ENCODE assay signal across 8 cellular contexts in genomic region chr20:36093804-36094145, GRCh38.
DNase-seq lines count a peak whose midpoint lies in the region; ATAC-seq and TF ChIP-seq lines count a peak whose summit lies in the region.

No MANE protein-coding gene starts in this region.

- H3K4me1 ChIP-seq in breast epithelium (peaks cover 0 to 17% of the 10 kb centered on the region in 2 donors), lung (ENCODE audit: control insufficient read depth in 2 of 2, insufficient read depth in 2 of 2, low read length in 2 of 2) (peaks cover 0 to 19% of the 10 kb centered on the region in 2 donors)

- H3K27ac ChIP-seq in breast epithelium (peak overlapping the region; percentile 87 to 92), lung (ENCODE audit: low read depth in 1 of 2, low read length in 1 of 2) (peak overlapping the region in 1 of 2 donors; percentile 86)

- WGBS in lung, 2 donors, result 0% methylated on average over 1 to 2 of the region's 2 CpGs

- intact Hi-C loops in breast epithelium (cut with DNase I; ENCODE audit: low total_unique reads), result no loop called here

- peaks cover 21% of the 10 kb centered on the region for H3K4me1 Mint-ChIP-seq in activated T-cell treated with anti-CD3 and anti-CD28 coated beads, Interleukin-2, amount 50 U/mL, for 24 hours (ENCODE audit: low read depth)
- peaks cover 36% of the 10 kb centered on the region for H3K4me1 Mint-ChIP-seq in type B pancreatic cell (ENCODE audit: unreplicated experiment)

- peak; percentile 3 for ATAC-seq in lung (ENCODE audit: insufficient read depth, low FRiP score)
- no peak for ATAC-seq in GM21786 (IDR thresholded peaks at IDR 0.05; ENCODE audit: unreplicated experiment)

- TF ChIP-seq CTCF in breast epithelium (IDR thresholded peaks at IDR 0.05), result no peak
- no peak for TF ChIP-seq CTCF in lung (IDR thresholded peaks at IDR 0.05; ENCODE audit: control extremely low read depth, extremely low read depth)
- no peak for TF ChIP-seq CTCF in type B pancreatic cell (conservative IDR thresholded peaks at IDR 0.05)

- peaks cover 42% of the 10 kb centered on the region for H3K27me3 Mint-ChIP-seq in activated T-cell treated with anti-CD3 and anti-CD28 coated beads, Interleukin-2, amount 50 U/mL, for 24 hours
- H3K27me3 Mint-ChIP-seq in type B pancreatic cell, result peaks cover 33% of the 10 kb centered on the region

- H3K9me3 ChIP-seq in breast epithelium (no peaks in the 10 kb centered on the region), lung (ENCODE audit: control insufficient read depth in 2 of 2, insufficient read depth in 1 of 2, low read length in 1 of 2) (peaks cover 0 to 3% of the 10 kb centered on the region in 2 donors)

- no peak for DNase-seq in activated T-cell treated with anti-CD3 and anti-CD28 coated beads, Interleukin-2, amount 50 U/mL, for 24 hours
- DNase-seq in activated T-cell treated with anti-CD3 and anti-CD28 coated beads for 4 hours, result no peak
- no peak for DNase-seq in breast epithelium (ENCODE audit: low spot score in 2 of 2)
- no peak for DNase-seq in lung (ENCODE audit: low spot score)
- DNase-seq in type B pancreatic cell (ENCODE audit: extremely low spot score, unreplicated experiment), result no peak
- DNase-seq in islet precursor cell, result no peak
- no peak for DNase-seq in activated CD8-positive, alpha-beta memory T cell treated with anti-CD3 and anti-CD28 coated beads for 24 hours

- no peaks in the 10 kb centered on the region for H3K36me3 Mint-ChIP-seq in activated T-cell treated with anti-CD3 and anti-CD28 coated beads, Interleukin-2, amount 50 U/mL, for 24 hours (ENCODE audit: low read depth)
- H3K36me3 Mint-ChIP-seq in type B pancreatic cell, result no peaks in the 10 kb centered on the region

- H3K27me3 ChIP-seq in breast epithelium (no peaks in the 10 kb centered on the region), lung (ENCODE audit: control insufficient read depth, insufficient read depth) (no peaks in the 10 kb centered on the region)

- H3K4me3 ChIP-seq in breast epithelium (peak overlapping the region; percentile 69 to 89 (median 71)), lung (peak overlapping the region; percentile 81)

- peak overlapping the region; percentile 81 for H3K4me3 Mint-ChIP-seq in activated T-cell treated with anti-CD3 and anti-CD28 coated beads, Interleukin-2, amount 50 U/mL, for 24 hours
- H3K4me3 Mint-ChIP-seq in type B pancreatic cell, result peak overlapping the region; percentile 98

- no peak overlapping the region for H3K27ac Mint-ChIP-seq in activated T-cell treated with anti-CD3 and anti-CD28 coated beads, Interleukin-2, amount 50 U/mL, for 24 hours
- peak overlapping the region; percentile 74 for H3K27ac Mint-ChIP-seq in type B pancreatic cell

- H3K36me3 ChIP-seq in breast epithelium (no peaks in the 10 kb centered on the region), lung (ENCODE audit: control insufficient read depth in 2 of 2, insufficient read depth in 2 of 2, low read length in 2 of 2) (no peaks in the 10 kb centered on the region)

- TF ChIP-seq POLR2A in breast epithelium (IDR thresholded peaks at IDR 0.05), result no peak

- H3K9me3 Mint-ChIP-seq in activated T-cell treated with anti-CD3 and anti-CD28 coated beads, Interleukin-2, amount 50 U/mL, for 24 hours, result no peaks in the 10 kb centered on the region
- no peaks in the 10 kb centered on the region for H3K9me3 Mint-ChIP-seq in type B pancreatic cell
